In genomic region chr11:73359930-73360742, GRCh38 we compare ENCODE assay signal across 9 cellular contexts. TPM values are rescaled to one million over a fixed set of nuclear protein-coding genes. Genes with fewer than 3 reads are reported as not detected.
A peak's percentile ranks its signal among the peaks of the same experiment; 100 is the strongest.
DNase-seq lines count a peak whose midpoint lies in the region; ATAC-seq and TF ChIP-seq lines count a peak whose summit lies in the region.
"Had no signal": no experiment of that assay in that cellular context is flagged by ENCODE, and none has a peak within 500 bp of the region (broad histone marks: within the 10 kb centered on the region; RNA-seq: fewer than 3 reads in every experiment).

No MANE protein-coding gene starts in this region.

- TF ChIP-seq CTCF in NB4 (IDR thresholded peaks at IDR 0.05; ENCODE audit: low read depth, low read length): peak; percentile 83

- no peaks in the 10 kb centered on the region for H3K36me3 Mint-ChIP-seq in activated T-cell treated with anti-CD3 and anti-CD28 coated beads, Interleukin-2, amount 50 U/mL, for 72 hours (ENCODE audit: insufficient read depth in 2 of 2)

- no peaks in the 10 kb centered on the region for H3K4me1 Mint-ChIP-seq in activated T-cell treated with anti-CD3 and anti-CD28 coated beads, Interleukin-2, amount 50 U/mL, for 72 hours (ENCODE audit: low read depth)

- no peak for TF ChIP-seq POLR2A in NB4 (IDR thresholded peaks at IDR 0.05; ENCODE audit: extremely low read depth, insufficient read length)

- no peak overlapping the region for H3K4me3 Mint-ChIP-seq in activated T-cell treated with anti-CD3 and anti-CD28 coated beads, Interleukin-2, amount 50 U/mL, for 72 hours

- H3K27me3 Mint-ChIP-seq in activated T-cell treated with anti-CD3 and anti-CD28 coated beads, Interleukin-2, amount 50 U/mL, for 72 hours (ENCODE audit: low read depth): no peaks in the 10 kb centered on the region

- H3K27ac Mint-ChIP-seq in activated T-cell treated with anti-CD3 and anti-CD28 coated beads, Interleukin-2, amount 50 U/mL, for 72 hours: no peak overlapping the region

- no peak overlapping the region for H3K4me3 ChIP-seq in NB4 (ENCODE audit: low read depth, low read length)
- H3K4me3 ChIP-seq: right lobe of liver had no signal

- ATAC-seq in activated T-cell treated with anti-CD3 and anti-CD28 coated beads, Interleukin-2, amount 50 U/mL, for 72 hours (replicated peaks in 1 of 2): peak in 1 of 2 donors; percentile 55
- ATAC-seq in GM18907 (IDR thresholded peaks at IDR 0.05; ENCODE audit: unreplicated experiment) (no peak), GM21576 (IDR thresholded peaks at IDR 0.05; ENCODE audit: unreplicated experiment) (no peak)

- DNase-seq in NCI-H1092 treated with DMSO at 0.1 percent for 48 hours (lab: John Stamatoyannopoulos, UW): peak; percentile 18
- DNase-seq in NCI-H1092 (lab: John Stamatoyannopoulos, UW): no peak
- DNase-seq in NB4 (ENCODE audit: low read depth): peak; percentile 59
- peak; percentile 37 to 39 for DNase-seq in activated T-cell treated with anti-CD3 and anti-CD28 coated beads, Interleukin-2, amount 50 U/mL, for 72 hours
- DNase-seq in iPS-NIHi11 (ENCODE audit: low spot score): peak; percentile 77
- DNase-seq in mesenteric fat pad (ENCODE audit: low spot score): no peak
- DNase-seq: right lobe of liver had no signal

- H3K9me3 Mint-ChIP-seq in activated T-cell treated with anti-CD3 and anti-CD28 coated beads, Interleukin-2, amount 50 U/mL, for 72 hours: no peaks in the 10 kb centered on the region

RNA-seq across cellular contexts. Expression of gene RELT, which starts 16.1 kb away (rescaled TPM):
- 10 to 100 TPM; 17.3 to 19.6 TPM for total RNA-seq in activated T-cell treated with anti-CD3 and anti-CD28 coated beads, Interleukin-2, amount 50 U/mL, for 72 hours
- 15.8 TPM for total RNA-seq in mesenteric fat pad

RNA-seq across cellular contexts. Expression of gene ARHGEF17, which starts 52.1 kb away (rescaled TPM):
- total RNA-seq in activated T-cell treated with anti-CD3 and anti-CD28 coated beads, Interleukin-2, amount 50 U/mL, for 72 hours: under 1 TPM; 0.05 to 0.07 TPM
- 49.8 TPM for total RNA-seq in mesenteric fat pad

Comparison
In these comparisons a context has a peak if more than half of its experiments do, and no peak if none do; other contexts are left out.
1. DNase-seq: peak in NCI-H1092 treated with DMSO at 0.1 percent for 48 hours (single experiment), NB4 (single experiment), activated T-cell treated with anti-CD3 and anti-CD28 coated beads, Interleukin-2, amount 50 U/mL, for 72 hours (2 of 2) and iPS-NIHi11 (single experiment); none in NCI-H1092 (single experiment) and mesenteric fat pad (single experiment).
2. RNA of gene ARHGEF17, which starts 52.1 kb away (total RNA-seq): 49.8 TPM in mesenteric fat pad (single experiment); 0.05 to 0.07 TPM in activated T-cell treated with anti-CD3 and anti-CD28 coated beads, Interleukin-2, amount 50 U/mL, for 72 hours; every median in the first group is over 10 times any median in the second.